ENCODE assay signal across 24 cellular contexts in genomic region chr4:86835677-86836076, GRCh38. TPM values are rescaled to one million over a fixed set of nuclear protein-coding genes. Genes with fewer than 3 reads are reported as not detected.
"Had no signal": no experiment of that assay in that cellular context is flagged by ENCODE, and none has a peak within 500 bp of the region (broad histone marks: within the 10 kb centered on the region; RNA-seq: fewer than 3 reads in every experiment).

No MANE protein-coding gene starts in this region.

- H3K36me3 ChIP-seq: esophagus squamous epithelium, sigmoid colon, tibial artery, upper lobe of left lung, uterus had no signal

- H3K79me2 ChIP-seq: hepatocyte had no signal

- H3K4me3 Mint-ChIP-seq: naive B cell; nephron; stimulated activated effector memory CD8-positive, alpha-beta T cell treated with anti-CD3 and anti-CD28 coated beads, Interleukin-12 subunit alpha, Interleukin-12 subunit beta, amount 100 ng/mL, for 72 hours had no signal

- H2AFZ ChIP-seq: hepatocyte had no signal

- H3K4me2 ChIP-seq: hepatocyte had no signal

- H3K9me3 Mint-ChIP-seq: naive B cell; stimulated activated effector memory CD8-positive, alpha-beta T cell treated with anti-CD3 and anti-CD28 coated beads, Interleukin-12 subunit alpha, Interleukin-12 subunit beta, amount 100 ng/mL, for 72 hours had no signal

- H3K4me3 ChIP-seq: esophagus squamous epithelium, hepatocyte, lung, sigmoid colon, skin epidermis, tibial artery, upper lobe of left lung, uterus had no signal

- H3K4me1 ChIP-seq: uterus had no signal

- H3K27ac Mint-ChIP-seq: nephron; stimulated activated effector memory CD8-positive, alpha-beta T cell treated with anti-CD3 and anti-CD28 coated beads, Interleukin-12 subunit alpha, Interleukin-12 subunit beta, amount 100 ng/mL, for 72 hours had no signal

- H3K27ac ChIP-seq: esophagus squamous epithelium, foreskin keratinocyte, hepatocyte, sigmoid colon, tibial artery, uterus had no signal

- DNase-seq: effector memory CD4-positive, alpha-beta T cell; esophagus squamous epithelium; head of caudate nucleus; left colon; left ventricle myocardium superior; mesendoderm; naive B cell; posterior cingulate gyrus; sigmoid colon; stimulated activated CD4-positive, alpha-beta T cell treated with anti-CD3 and anti-CD28 coated beads, Interleukin-12 subunit alpha, Interleukin-12 subunit beta, amount 100 ng/mL, for 4 hours; stimulated activated CD4-positive, alpha-beta T cell treated with anti-CD3 and anti-CD28 coated beads, Interleukin-4, amount 100 ng/mL, for 1 hour; stimulated activated CD8-positive, alpha-beta memory T cell treated with anti-CD3 and anti-CD28 coated beads, Interleukin-4, amount 100 ng/mL, for 48 hours; stimulated activated naive CD8-positive, alpha-beta T cell treated with anti-CD3 and anti-CD28 coated beads, Interleukin-15, Interleukin-2, amounts not matched to agents 100 U/mL and 50 U/mL, for 24 hours; tibial artery; upper lobe of left lung; uterus had no signal

- H3K9me3 ChIP-seq: esophagus squamous epithelium, sigmoid colon, tibial artery, upper lobe of left lung, uterus had no signal

- H3K4me1 Mint-ChIP-seq: naive B cell; stimulated activated effector memory CD8-positive, alpha-beta T cell treated with anti-CD3 and anti-CD28 coated beads, Interleukin-12 subunit alpha, Interleukin-12 subunit beta, amount 100 ng/mL, for 72 hours had no signal

- H3K27me3 ChIP-seq: esophagus squamous epithelium, foreskin keratinocyte, hepatocyte, sigmoid colon, tibial artery, upper lobe of left lung, uterus had no signal

- ATAC-seq: foreskin keratinocyte; left colon; left ventricle myocardium superior; stimulated activated effector memory CD8-positive, alpha-beta T cell treated with anti-CD3 and anti-CD28 coated beads, Interleukin-12 subunit alpha, Interleukin-12 subunit beta, amount 100 ng/mL, for 72 hours; stimulated activated naive CD8-positive, alpha-beta T cell treated with anti-CD3 and anti-CD28 coated beads, Interleukin-15, Interleukin-2, amounts not matched to agents 100 U/mL and 50 U/mL, for 24 hours had no signal

- H3K36me3 Mint-ChIP-seq: naive B cell; stimulated activated effector memory CD8-positive, alpha-beta T cell treated with anti-CD3 and anti-CD28 coated beads, Interleukin-12 subunit alpha, Interleukin-12 subunit beta, amount 100 ng/mL, for 72 hours had no signal

RNA-seq across cellular contexts. Expression of gene SLC10A6, which starts 13.5 kb away (rescaled TPM):
- total RNA-seq: epithelial cell of proximal tubule, kidney epithelial cell had no signal
- polyA plus RNA-seq: hepatocyte had no signal
